ENCODE assay signal across 17 cellular contexts in genomic region chr1:1165485-1165884, GRCh38. TPM values are rescaled to one million over a fixed set of nuclear protein-coding genes. Genes with fewer than 3 reads are reported as not detected.
DNase-seq lines count a peak whose midpoint lies in the region; ATAC-seq and TF ChIP-seq lines count a peak whose summit lies in the region.
"Had no signal": no experiment of that assay in that cellular context is flagged by ENCODE, and none has a peak within 500 bp of the region (broad histone marks: within the 10 kb centered on the region; RNA-seq: fewer than 3 reads in every experiment).

No MANE protein-coding gene starts in this region.

- no peak for TF ChIP-seq CTCF in foreskin keratinocyte (conservative IDR thresholded peaks at IDR 0.05)
- TF ChIP-seq CTCF in prostate gland (IDR thresholded peaks at IDR 0.05), result no peak

- H3K4me3 ChIP-seq in prostate gland, result peak overlapping the region; percentile 45 to 62
- H3K4me3 ChIP-seq: cardiac muscle cell, heart right ventricle had no signal

- H3K27me3 ChIP-seq in foreskin keratinocyte (no peaks in the 10 kb centered on the region), prostate gland (replicated peaks; ENCODE audit: insufficient read depth) (no peaks in the 10 kb centered on the region)

- H3K27ac ChIP-seq in foreskin keratinocyte (peak overlapping the region; percentile 83), prostate gland (peak overlapping the region; percentile 92 to 95)
- H3K27ac ChIP-seq: cardiac muscle cell, heart right ventricle, KMS-11, upper lobe of right lung had no signal

- ATAC-seq in foreskin keratinocyte (no peak), GM21825 (IDR thresholded peaks at IDR 0.05; ENCODE audit: unreplicated experiment) (no peak), HG02759 (IDR thresholded peaks at IDR 0.05; ENCODE audit: unreplicated experiment) (no peak), HG03280 (IDR thresholded peaks at IDR 0.05; ENCODE audit: unreplicated experiment) (no peak)
- ATAC-seq: heart right ventricle, upper lobe of right lung had no signal

- no peak for TF ChIP-seq POLR2A in prostate gland (IDR thresholded peaks at IDR 0.05)

- intact Hi-C loops in prostate gland (cut with DNase I), result no loop called here

- no peaks in the 10 kb centered on the region for H3K36me3 ChIP-seq in prostate gland
- H3K36me3 ChIP-seq: cardiac muscle cell, heart right ventricle, upper lobe of right lung had no signal

- H3K9me3 ChIP-seq in prostate gland, result no peaks in the 10 kb centered on the region
- H3K9me3 ChIP-seq: heart right ventricle, upper lobe of right lung had no signal

- H3K4me1 ChIP-seq in foreskin keratinocyte (peaks cover 5% of the 10 kb centered on the region), prostate gland (replicated peaks) (peaks cover 10% of the 10 kb centered on the region)

- 38% methylated on average over 11 of the region's 12 CpGs for WGBS in prostate gland

- DNase-seq in COLO668 (lab: John Stamatoyannopoulos, UW; ENCODE audit: unreplicated experiment), result peak; percentile 79
- DNase-seq in NCI-H2196 treated with DMSO at 0.1 percent for 48 hours (lab: John Stamatoyannopoulos, UW; ENCODE audit: unreplicated experiment), result peak; percentile 37
- peak in 1 of 2 donors; percentile 7 for DNase-seq in foreskin keratinocyte
- no peak for DNase-seq in prostate gland (ENCODE audit: low spot score)
- no peak for DNase-seq in hepatic stellate cell (ENCODE audit: low spot score)
- DNase-seq: heart right ventricle, NCI-H1694 treated with DMSO at 0.1 percent for 48 hours, occipital lobe, upper lobe of right lung had no signal

RNA-seq across cellular contexts. Expression of gene TTLL10, which starts 8.2 kb away (rescaled TPM):
- not detected in 2 replicates for total RNA-seq in foreskin keratinocyte
- 0.02 TPM in 1 of 2 replicates, not detected in the other for polyA plus RNA-seq in foreskin keratinocyte
- 1 to 10 TPM in 1 of 2 donors, under 1 TPM in 1; 0.77 to 7.3 TPM for total RNA-seq in prostate gland
- total RNA-seq: cardiac muscle cell, lower leg skin, occipital lobe, SK-MEL-5, upper lobe of right lung had no signal
- polyA plus RNA-seq: BJ had no signal

RNA-seq across cellular contexts. Expression of gene TNFRSF18, which starts 40.9 kb away (rescaled TPM):
- total RNA-seq in foreskin keratinocyte (0.65 and 0.85 TPM in 2 replicates), prostate gland (1 to 10 TPM; 3.1 to 3.5 TPM)
- polyA plus RNA-seq in foreskin keratinocyte, result 0.82 and 1.3 TPM in 2 replicates
- total RNA-seq: cardiac muscle cell, occipital lobe, SK-MEL-5 had no signal

RNA-seq across cellular contexts. Expression of gene TNFRSF4, which starts 48.5 kb away (rescaled TPM):
- total RNA-seq in foreskin keratinocyte (not detected in 2 replicates), prostate gland (1 to 10 TPM in 1 of 2 donors, under 1 TPM in 1; 0.50 to 3.0 TPM)
- not detected in 2 replicates for polyA plus RNA-seq in foreskin keratinocyte
- total RNA-seq: cardiac muscle cell, occipital lobe, SK-MEL-5 had no signal
- polyA plus RNA-seq: BJ, cardiac muscle cell had no signal

RNA-seq across cellular contexts. Expression of gene C1orf159, which starts 49.6 kb away (rescaled TPM):
- total RNA-seq in foreskin keratinocyte (14.4 and 15.4 TPM in 2 replicates), prostate gland (10 to 100 TPM; 20.0 to 26.4 TPM)
- 21.2 and 21.3 TPM in 2 replicates for polyA plus RNA-seq in foreskin keratinocyte

Comparison
In these comparisons a context has a peak if more than half of its experiments do, and no peak if none do; other contexts are left out.
1. DNase-seq: peak in COLO668 (single experiment) and NCI-H2196 treated with DMSO at 0.1 percent for 48 hours (single experiment); none in prostate gland (single experiment) and hepatic stellate cell (single experiment).